In genomic region chr13:99374994-99375805, GRCh38 we compare ENCODE assay signal across 8 cellular contexts.
DNase-seq lines count a peak whose midpoint lies in the region; ATAC-seq and TF ChIP-seq lines count a peak whose summit lies in the region.

No MANE protein-coding gene starts in this region.

- no peaks in the 10 kb centered on the region for H3K9me3 ChIP-seq in lower lobe of right lung
- no peaks in the 10 kb centered on the region for H3K9me3 ChIP-seq in SJCRH30 (replicated peaks)

- ATAC-seq in GM18867 (IDR thresholded peaks at IDR 0.05; ENCODE audit: unreplicated experiment), result peak; percentile 54
- ATAC-seq in HG02798 (IDR thresholded peaks at IDR 0.05; ENCODE audit: poor library complexity, unreplicated experiment), result peak; percentile 39
- ATAC-seq in lower lobe of right lung, result peak; percentile 59 to 76
- ATAC-seq in GM19467 (IDR thresholded peaks at IDR 0.05; ENCODE audit: unreplicated experiment), result no peak

- H3K4me1 ChIP-seq in lower lobe of right lung (peaks cover 5% of the 10 kb centered on the region), SJCRH30 (no peaks in the 10 kb centered on the region)

- H3K27ac ChIP-seq in lower lobe of right lung (peak overlapping the region; percentile 38), SJCRH30 (no peak overlapping the region)

- DNase-seq in SKM-1 (lab: John Stamatoyannopoulos, UW; ENCODE audit: unreplicated experiment) (peak; percentile 26), lower lobe of right lung (peak; percentile 62), G401 (ENCODE audit: low spot score) (no peak), SJCRH30 (no peak), HK-2 (ENCODE audit: unreplicated experiment) (no peak)

- in situ Hi-C loops in G401 (cut with HindIII; ENCODE audit: low sequenced_read_pairs), result no loop called here

- TF ChIP-seq CTCF in lower lobe of right lung (IDR thresholded peaks at IDR 0.05), result no peak

- intact Hi-C loops in lower lobe of right lung (cut with DNase I), result no loop called here

- H3K4me3 ChIP-seq in lower lobe of right lung, result no peak overlapping the region
- no peak overlapping the region for H3K4me3 ChIP-seq in SJCRH30

- H3K27me3 ChIP-seq in lower lobe of right lung (ENCODE audit: low read depth) (no peaks in the 10 kb centered on the region), SJCRH30 (no peaks in the 10 kb centered on the region)

- peaks cover 22% of the 10 kb centered on the region for H3K36me3 ChIP-seq in lower lobe of right lung
- H3K36me3 ChIP-seq in SJCRH30, result no peaks in the 10 kb centered on the region; the same call in 1 of the 2 replicates

Comparison
In these comparisons a context has a peak if more than half of its experiments do, and no peak if none do; other contexts are left out.
1. DNase-seq: peak in SKM-1 (single experiment) and lower lobe of right lung (single experiment); none in G401 (single experiment), SJCRH30 (0 of 2) and HK-2 (single experiment).